12 cellular contexts compared by ENCODE assay signal in the genomic region with DNA sequence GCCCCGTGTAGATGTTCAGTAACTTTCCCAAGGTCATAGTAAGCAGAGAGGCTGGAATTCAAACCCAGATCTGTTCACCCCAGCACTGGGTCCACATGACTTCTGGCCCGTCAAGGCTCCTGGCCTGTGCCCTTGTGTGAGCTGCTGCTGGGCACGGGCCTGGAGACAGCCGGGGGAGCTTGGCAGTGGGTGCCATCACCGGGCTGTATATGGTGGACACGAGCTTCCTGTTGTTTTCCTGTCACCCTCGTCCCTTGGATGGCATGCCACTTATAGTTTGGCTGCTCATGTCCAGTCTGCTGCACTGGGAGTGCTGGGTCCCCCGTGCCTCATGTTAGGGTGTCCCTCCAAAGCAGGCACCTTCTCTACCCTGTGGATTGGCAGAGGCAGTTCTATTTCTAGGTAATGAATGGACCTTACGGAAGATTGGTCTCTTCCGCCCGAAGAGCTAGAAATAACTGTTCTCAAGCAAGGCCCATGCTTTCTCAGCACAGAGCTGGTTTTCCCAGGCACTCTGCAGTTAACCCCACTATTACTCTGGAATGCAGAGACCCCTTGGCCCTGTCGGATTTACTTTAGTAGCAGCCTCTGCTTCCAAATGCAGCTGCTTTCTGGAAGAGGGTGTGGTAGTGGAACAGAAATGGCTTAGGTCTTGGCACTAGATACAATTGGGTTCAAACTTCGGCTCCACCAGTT. TPM values are rescaled to one million over a fixed set of nuclear protein-coding genes. Genes with fewer than 3 reads are reported as not detected.
DNase-seq lines count a peak whose midpoint lies in the region; ATAC-seq, FAIRE-seq and TF ChIP-seq lines count a peak whose summit lies in the region.
"Had no signal": no experiment of that assay in that cellular context is flagged by ENCODE, and none has a peak within 500 bp of the region (broad histone marks: within the 10 kb centered on the region; RNA-seq: fewer than 3 reads in every experiment).

No MANE protein-coding gene starts in this region.

- H3K4me3 Mint-ChIP-seq in activated naive CD8-positive, alpha-beta T cell: no peak overlapping the region
- no peak overlapping the region for H3K4me3 Mint-ChIP-seq in activated naive CD8-positive, alpha-beta T cell treated with anti-CD3 and anti-CD28 coated beads, Interleukin-2, amount 50 U/mL, for 24 hours

- no peaks in the 10 kb centered on the region for H4K20me1 ChIP-seq in mammary epithelial cell (ENCODE audit: insufficient read depth, low read length)

- CTCF ChIA-PET in mammary epithelial cell (lab: Charles Lee; ENCODE audit: low non-redundant PET): no interaction called here

- no peaks in the 10 kb centered on the region for H3K27me3 Mint-ChIP-seq in activated naive CD8-positive, alpha-beta T cell
- H3K27me3 Mint-ChIP-seq in activated naive CD8-positive, alpha-beta T cell treated with anti-CD3 and anti-CD28 coated beads, Interleukin-2, amount 50 U/mL, for 24 hours: no peaks in the 10 kb centered on the region
- H3K27me3 Mint-ChIP-seq: stimulated activated naive CD8-positive, alpha-beta T cell treated with anti-CD3 and anti-CD28 coated beads, Interleukin-15, amount 100 ng/mL, for 72 hours had no signal

- peak overlapping the region; percentile 57 for H3K4me2 ChIP-seq in mammary epithelial cell (ENCODE audit: insufficient read depth, low read depth, low read length)

- in situ Hi-C loops in mammary epithelial cell (cut with MboI; ENCODE audit: low sequenced_read_pairs in 2 of 2): no loop called here

- H3K27ac Mint-ChIP-seq in activated naive CD8-positive, alpha-beta T cell: peak overlapping the region; percentile 83
- no peak overlapping the region for H3K27ac Mint-ChIP-seq in activated naive CD8-positive, alpha-beta T cell treated with anti-CD3 and anti-CD28 coated beads, Interleukin-2, amount 50 U/mL, for 24 hours

- H3K4me1 Mint-ChIP-seq in activated naive CD8-positive, alpha-beta T cell (ENCODE audit: low read depth): peaks cover 71% of the 10 kb centered on the region
- H3K4me1 Mint-ChIP-seq in activated naive CD8-positive, alpha-beta T cell treated with anti-CD3 and anti-CD28 coated beads, Interleukin-2, amount 50 U/mL, for 24 hours: peaks cover 70% of the 10 kb centered on the region

- no peaks in the 10 kb centered on the region for H3K9me3 Mint-ChIP-seq in activated naive CD8-positive, alpha-beta T cell (ENCODE audit: low read depth)
- H3K9me3 Mint-ChIP-seq in activated naive CD8-positive, alpha-beta T cell treated with anti-CD3 and anti-CD28 coated beads, Interleukin-2, amount 50 U/mL, for 24 hours: no peaks in the 10 kb centered on the region
- H3K9me3 Mint-ChIP-seq: stimulated activated naive CD8-positive, alpha-beta T cell treated with anti-CD3 and anti-CD28 coated beads, Interleukin-15, amount 100 ng/mL, for 72 hours had no signal

- H3K36me3 ChIP-seq in mammary epithelial cell (ENCODE audit: insufficient read depth, low read length): peaks cover 19% of the 10 kb centered on the region
- peaks cover 83% of the 10 kb centered on the region for H3K36me3 ChIP-seq in mesodermal cell (ENCODE audit: control insufficient read depth, insufficient read depth, low read length)
- H3K36me3 ChIP-seq in thyroid gland: no peaks in the 10 kb centered on the region

- intact Hi-C loops in mammary epithelial cell (cut with micrococcal nuclease): no loop called here
- intact Hi-C loops in thyroid gland (cut with DNase I): no loop called here

- FAIRE-seq in H54 (lab: Jason Lieb, UNC) (no peak), GM12892 (lab: Jason Lieb, UNC) (no peak)

- H3K9me3 ChIP-seq in mammary epithelial cell (replicated peaks; ENCODE audit: insufficient read depth, low read length) (no peaks in the 10 kb centered on the region), mesodermal cell (ENCODE audit: control insufficient read depth, low read length) (no peaks in the 10 kb centered on the region), thyroid gland (no peaks in the 10 kb centered on the region)
- H3K9me3 ChIP-seq: SJSA1 had no signal

- peaks cover 47% of the 10 kb centered on the region for H3K4me1 ChIP-seq in mammary epithelial cell (ENCODE audit: insufficient read depth, low read length)
- peaks cover 48% of the 10 kb centered on the region for H3K4me1 ChIP-seq in mesodermal cell (ENCODE audit: control insufficient read depth, insufficient read depth, low read length, poor library complexity, severe bottlenecking)
- H3K4me1 ChIP-seq in thyroid gland: peaks cover 5 to 53% of the 10 kb centered on the region in 2 donors

- TF ChIP-seq CTCF in mammary epithelial cell (conservative IDR thresholded peaks at IDR 0.05 in 1 of 2, IDR thresholded peaks at IDR 0.05 in 1 of 2; ENCODE audit: extremely low read depth in 1 of 2, insufficient read depth in 1 of 2, low read depth in 1 of 2, low read length in 2 of 2) (no peak), thyroid gland (IDR thresholded peaks at IDR 0.05) (no peak)

- DNase-seq in activated naive CD8-positive, alpha-beta T cell treated with anti-CD3 and anti-CD28 coated beads, Interleukin-2, amount 50 U/mL, for 24 hours: no peak
- DNase-seq in mammary epithelial cell (no peak), thyroid gland (no peak), H54 (ENCODE audit: insufficient read length, low spot score) (no peak), GM12892 (ENCODE audit: insufficient read length) (no peak), A172 (ENCODE audit: low spot score) (no peak)
- DNase-seq: NCI-H1105 treated with DMSO at 0.1 percent for 48 hours, NCI-H510A treated with DMSO at 0.1 percent for 48 hours had no signal

- no peak overlapping the region for H2AFZ ChIP-seq in mammary epithelial cell (ENCODE audit: low read depth, low read length)

- TF ChIP-seq POLR2A in thyroid gland (IDR thresholded peaks at IDR 0.05): no peak
- TF ChIP-seq POLR2A in H54 (IDR thresholded peaks at IDR 0.05; ENCODE audit: low read depth, low read length): no peak
- TF ChIP-seq POLR2A in GM12892 (IDR thresholded peaks at IDR 0.05; ENCODE audit: low read depth, low read length): no peak

- dilution Hi-C loops in mammary epithelial cell (cut with HindIII; ENCODE audit: low sequenced_read_pairs): loop anchor here (25.0 kb wide), 1 partner anchor 274 kb away; no protein-coding TSS in a partner anchor

- no TSS peak for BruUV-seq in mammary epithelial cell (replicated peaks; lab: Mats Ljungman, UMichigan)

- H3K9ac ChIP-seq in mammary epithelial cell (ENCODE audit: insufficient read depth, low read length): no peak overlapping the region

- no peak for ATAC-seq in activated naive CD8-positive, alpha-beta T cell treated with anti-CD3 and anti-CD28 coated beads, Interleukin-2, amount 50 U/mL, for 24 hours

- 93% methylated on average over 13 of the region's 13 CpGs for WGBS in mammary epithelial cell (ENCODE audit: low coverage, missing lambda C conversion rate)
- 94 to 97% methylated on average over 11 to 12 of the region's 13 CpGs for WGBS in mesodermal cell (ENCODE audit: insufficient coverage in 2 of 2), 2 experiments
- WGBS in thyroid gland, 2 donors: 72 to 76% methylated on average over 13 of the region's 13 CpGs

- H3K4me3 ChIP-seq in mammary epithelial cell (replicated peaks in 1 of 3; ENCODE audit: insufficient read depth in 1 of 3, low read depth in 2 of 3, low read length in 3 of 3) (no peak overlapping the region), mesodermal cell (ENCODE audit: extremely low read depth, insufficient read depth, low read length, poor library complexity, severe bottlenecking) (no peak overlapping the region), thyroid gland (replicated peaks in 1 of 3) (no peak overlapping the region)
- H3K4me3 ChIP-seq: SJSA1 had no signal

- H3K27ac ChIP-seq in mammary epithelial cell (ENCODE audit: insufficient read depth, low read depth, low read length) (peak overlapping the region; percentile 84), mesodermal cell (ENCODE audit: low read depth, low read length, severe bottlenecking) (peak overlapping the region; percentile 29), thyroid gland (peak overlapping the region in 2 of 3 donors; percentile 50 to 65)

- H3K79me2 ChIP-seq in mammary epithelial cell (ENCODE audit: insufficient read depth, low read length): peaks cover 91% of the 10 kb centered on the region

- H3K27me3 ChIP-seq in mammary epithelial cell (ENCODE audit: insufficient read depth, low read length) (no peaks in the 10 kb centered on the region), thyroid gland (no peaks in the 10 kb centered on the region)
- H3K27me3 ChIP-seq: SJSA1 had no signal

- peaks cover 16% of the 10 kb centered on the region for H3K36me3 Mint-ChIP-seq in activated naive CD8-positive, alpha-beta T cell
- peaks cover 7% of the 10 kb centered on the region for H3K36me3 Mint-ChIP-seq in activated naive CD8-positive, alpha-beta T cell treated with anti-CD3 and anti-CD28 coated beads, Interleukin-2, amount 50 U/mL, for 24 hours (ENCODE audit: low read depth)

RNA-seq across cellular contexts. Expression of gene ELK3, which starts 44.3 kb away (rescaled TPM):
- total RNA-seq in mammary epithelial cell: 10 to 100 TPM; 12.8 to 95.1 TPM
- polyA plus RNA-seq in mammary epithelial cell: 47.2 TPM
- polyA minus RNA-seq in mammary epithelial cell: 30.7 TPM
- 117 TPM for polyA plus RNA-seq in mesodermal cell (2013, experiment 1 of 2)
- 106 TPM for polyA plus RNA-seq in mesodermal cell (2013, experiment 2 of 2)
- total RNA-seq in thyroid gland: 10 to 100 TPM; 19.8 to 55.4 (median 31.8) TPM
- polyA plus RNA-seq in GM12892 (2012; ENCODE audit: missing spikeins): 3.0 TPM
- 30.9 TPM in 2 replicates for total RNA-seq in A172 (2014; rRNA removed; shearing (Covaris generic))

Comparison
In these comparisons a context has a peak if more than half of its experiments do, and no peak if none do; other contexts are left out.
1. H3K27ac ChIP-seq: peak in every context shown above with its lines; median percentile 84 in mammary epithelial cell; 58 in thyroid gland; 29 in mesodermal cell.